9 cellular contexts compared by ENCODE assay signal in the genomic region with DNA sequence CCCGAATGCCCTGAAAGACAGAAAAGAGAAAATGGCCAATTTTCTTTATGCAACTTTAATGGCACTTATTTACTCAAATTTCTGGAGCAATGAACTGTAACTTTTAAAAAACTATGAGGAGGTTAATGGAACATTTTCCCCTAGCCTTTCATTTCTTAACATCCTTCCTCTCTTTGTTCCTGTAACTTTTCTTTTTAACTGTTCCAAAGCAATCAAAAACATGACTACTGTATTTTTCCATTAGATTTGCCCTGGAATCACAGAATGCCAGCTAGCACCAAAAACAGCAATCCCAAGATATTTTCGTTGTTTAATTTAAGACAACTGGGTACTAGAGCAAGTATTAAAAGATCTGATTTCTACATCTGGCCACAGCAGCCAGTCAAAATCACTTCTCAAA. TPM values are rescaled to one million over a fixed set of nuclear protein-coding genes. Genes with fewer than 3 reads are reported as not detected.
DNase-seq lines count a peak whose midpoint lies in the region; ATAC-seq and TF ChIP-seq lines count a peak whose summit lies in the region.
"Had no signal": no experiment of that assay in that cellular context is flagged by ENCODE, and none has a peak within 500 bp of the region (broad histone marks: within the 10 kb centered on the region; RNA-seq: fewer than 3 reads in every experiment).

No MANE protein-coding gene starts in this region.

- H3K4me1 Mint-ChIP-seq in CD4-positive, alpha-beta memory T cell: peaks cover 47 to 92% (median 71%) of the 10 kb centered on the region in 4 donors

- H3K9ac ChIP-seq in duodenal mucosa (ENCODE audit: low read depth in 1 of 2, low read length in 2 of 2) (no peak overlapping the region), parathyroid adenoma (no peak overlapping the region)

- H3F3A ChIP-seq in PC-9 (ENCODE audit: insufficient read depth, low read depth): peaks cover 38% of the 10 kb centered on the region

- H3K79me2 ChIP-seq in PC-9 (ENCODE audit: low read depth) (peaks cover 91% of the 10 kb centered on the region), parathyroid adenoma (peaks cover 53% of the 10 kb centered on the region)

- no peak for ATAC-seq in HG03457 (IDR thresholded peaks at IDR 0.05; ENCODE audit: unreplicated experiment)

- peak overlapping the region; percentile 64 for H3K4me2 ChIP-seq in PC-9
- H3K4me2 ChIP-seq in parathyroid adenoma (ENCODE audit: low read length): peak overlapping the region; percentile 41

- BruUV-seq in PC-9 (replicated peaks; lab: Mats Ljungman, UMichigan): no TSS peak

- no peak overlapping the region for H3K27ac ChIP-seq in CD4-positive, alpha-beta memory T cell (ENCODE audit: low read depth, low read length)
- no peak overlapping the region; the same call in 1 of the 2 replicates for H3K27ac ChIP-seq in PC-9
- H3K27ac ChIP-seq in duodenal mucosa (ENCODE audit: low read depth, low read length): no peak overlapping the region
- H3K27ac ChIP-seq in parathyroid adenoma: no peak overlapping the region

- H3K9me3 Mint-ChIP-seq in CD4-positive, alpha-beta memory T cell: no peaks in the 10 kb centered on the region

- peak overlapping the region; percentile 43 to 92 (median 81) for H3K27ac Mint-ChIP-seq in CD4-positive, alpha-beta memory T cell

- TF ChIP-seq CTCF in PC-9 (conservative IDR thresholded peaks at IDR 0.05) (no peak), parathyroid adenoma (IDR thresholded peaks at IDR 0.05) (no peak), GM13977 (IDR thresholded peaks at IDR 0.05; ENCODE audit: extremely low read depth, insufficient read depth, missing control alignments) (no peak)

- DNase-seq in CD4-positive, alpha-beta memory T cell: no peak
- DNase-seq in PC-9: no peak
- no peak for DNase-seq in GM13977 (ENCODE audit: low spot score)
- DNase-seq in DMS153 treated with DMSO at 0.1 percent for 48 hours (lab: John Stamatoyannopoulos, UW; ENCODE audit: unreplicated experiment): no peak
- DNase-seq in activated CD8-positive, alpha-beta memory T cell treated with anti-CD3 and anti-CD28 coated beads, Interleukin-2, amount 50 U/mL, for 4 hours: no peak
- DNase-seq: NCI-H748 treated with DMSO at 0.1 percent for 48 hours had no signal

- H4K20me1 ChIP-seq in PC-9 (ENCODE audit: insufficient read depth): peaks cover 81% of the 10 kb centered on the region

- CTCF ChIA-PET in CD4-positive, alpha-beta memory T cell (lab: Charles Lee; ENCODE audit: partially characterized antibody): interaction anchor here (1.7 kb wide), 1 partner anchor 66 kb away, joined by 8 read pairs; a partner anchor contains a TSS
- CTCF ChIA-PET in PC-9 (lab: Charles Lee): interaction anchor here (1.2 kb wide), 1 partner anchor 56 kb away, joined by 3 read pairs; no protein-coding TSS in a partner anchor

- POLR2A ChIA-PET in CD4-positive, alpha-beta memory T cell (lab: Charles Lee; ENCODE audit: partially characterized antibody): no interaction called here
- POLR2A ChIA-PET in PC-9 (lab: Charles Lee; ENCODE audit: unreplicated experiment): interaction anchor here (0.6 kb wide), 1 partner anchor 281 kb away, joined by 9 read pairs; no protein-coding TSS in a partner anchor

- no peaks in the 10 kb centered on the region for H3K9me2 ChIP-seq in PC-9 (ENCODE audit: insufficient read depth)

- H3K4me3 ChIP-seq in CD4-positive, alpha-beta memory T cell (ENCODE audit: low read length in 2 of 2): no peak overlapping the region
- H3K4me3 ChIP-seq in PC-9: no peak overlapping the region; the same call in 1 of the 2 replicates
- H3K4me3 ChIP-seq in duodenal mucosa (ENCODE audit: low read depth in 1 of 2, low read length in 2 of 2): peak overlapping the region; percentile 15 to 50
- H3K4me3 ChIP-seq in parathyroid adenoma (ENCODE audit: low read depth, low read length): peak overlapping the region; percentile 8

- H2AFZ ChIP-seq in PC-9 (no peak overlapping the region), parathyroid adenoma (no peak overlapping the region)

- intact Hi-C loops in CD4-positive, alpha-beta memory T cell (cut with micrococcal nuclease): loop anchor here (5.0 kb wide), 2 partner anchors 102 to 132 kb away; a partner anchor contains a TSS
- intact Hi-C loops in PC-9 (cut with micrococcal nuclease; ENCODE audit: unreplicated experiment): loop anchor here (10.0 kb wide), 1 partner anchor 300 kb away; a partner anchor contains a TSS

- H3K27me3 ChIP-seq in CD4-positive, alpha-beta memory T cell (ENCODE audit: insufficient read depth, low read length): no peaks in the 10 kb centered on the region
- no peaks in the 10 kb centered on the region for H3K27me3 ChIP-seq in PC-9 (ENCODE audit: insufficient read depth, low read depth)
- no peaks in the 10 kb centered on the region for H3K27me3 ChIP-seq in duodenal mucosa (ENCODE audit: control insufficient read depth in 1 of 2, insufficient read depth in 2 of 2, low read length in 2 of 2)
- H3K27me3 ChIP-seq in parathyroid adenoma (ENCODE audit: control insufficient read depth, insufficient read depth, low read length): no peaks in the 10 kb centered on the region

- H3K4me3 Mint-ChIP-seq in CD4-positive, alpha-beta memory T cell: peak overlapping the region; percentile 21 to 87 (median 74)

- H3K9me3 ChIP-seq in CD4-positive, alpha-beta memory T cell (ENCODE audit: control insufficient read depth in 1 of 2, low read length in 2 of 2): no peaks in the 10 kb centered on the region
- H3K9me3 ChIP-seq in PC-9 (ENCODE audit: insufficient read depth, low read depth) (no peaks in the 10 kb centered on the region), duodenal mucosa (ENCODE audit: control insufficient read depth in 1 of 2, low read length in 2 of 2) (no peaks in the 10 kb centered on the region), parathyroid adenoma (ENCODE audit: control insufficient read depth, low read length) (no peaks in the 10 kb centered on the region)

- H3K36me3 Mint-ChIP-seq in CD4-positive, alpha-beta memory T cell: peaks cover 4 to 23% of the 10 kb centered on the region in 2 donors

- in situ Hi-C loops in GM13977 (cut with MboI; ENCODE audit: low pct_unique_long_range_greater_than_20kb, low sequenced_read_pairs, unreplicated experiment): no loop called here

- peaks cover 2% of the 10 kb centered on the region for H3K36me3 ChIP-seq in CD4-positive, alpha-beta memory T cell (ENCODE audit: insufficient read depth, low read length)
- H3K36me3 ChIP-seq in PC-9 (ENCODE audit: low read depth) (peaks cover 19% of the 10 kb centered on the region), duodenal mucosa (ENCODE audit: control insufficient read depth in 1 of 2, insufficient read depth in 2 of 2, low read length in 2 of 2) (no peaks in the 10 kb centered on the region), parathyroid adenoma (ENCODE audit: control insufficient read depth, insufficient read depth, low read length) (no peaks in the 10 kb centered on the region)

- H3K27me3 Mint-ChIP-seq in CD4-positive, alpha-beta memory T cell: no peaks in the 10 kb centered on the region

- H3K4me1 ChIP-seq in CD4-positive, alpha-beta memory T cell (ENCODE audit: insufficient read depth, low read length): peaks cover 84% of the 10 kb centered on the region
- H3K4me1 ChIP-seq in PC-9 (replicated peaks; ENCODE audit: insufficient read depth) (peaks cover 32% of the 10 kb centered on the region), duodenal mucosa (ENCODE audit: control insufficient read depth in 1 of 2, insufficient read depth in 2 of 2, low read length in 2 of 2) (peaks cover 68 to 75% of the 10 kb centered on the region in 2 donors), parathyroid adenoma (peaks cover 21% of the 10 kb centered on the region)

RNA-seq across cellular contexts. Expression of a gene that starts 3.8 kb away (rescaled TPM):
- total RNA-seq in CD4-positive, alpha-beta memory T cell: 10 to 100 TPM; 84.9 to 92.9 TPM
- 100 to 1,000 TPM; 109 to 196 TPM for polyA plus RNA-seq in CD4-positive, alpha-beta memory T cell
- 171 and 189 TPM in 2 replicates for total RNA-seq in PC-9 (2021)

RNA-seq across cellular contexts. Expression of a gene that starts 59.6 kb away (rescaled TPM):
- 10 to 100 TPM; 33.4 to 34.6 TPM for total RNA-seq in CD4-positive, alpha-beta memory T cell
- polyA plus RNA-seq in CD4-positive, alpha-beta memory T cell: 100 to 1,000 TPM in 1 of 2 donors, 10 to 100 TPM in 1; 48.2 to 303 TPM
- total RNA-seq in PC-9 (2021): 4.0 and 5.2 TPM in 2 replicates

Comparison
In these comparisons a context has a peak if more than half of its experiments do, and no peak if none do; other contexts are left out.
1. H3K4me3 ChIP-seq: peak in duodenal mucosa (2 of 2) and parathyroid adenoma (single experiment); none in CD4-positive, alpha-beta memory T cell (0 of 2) and PC-9 (single experiment).